ENCODE assay signal across 11 cellular contexts in the genomic region with DNA sequence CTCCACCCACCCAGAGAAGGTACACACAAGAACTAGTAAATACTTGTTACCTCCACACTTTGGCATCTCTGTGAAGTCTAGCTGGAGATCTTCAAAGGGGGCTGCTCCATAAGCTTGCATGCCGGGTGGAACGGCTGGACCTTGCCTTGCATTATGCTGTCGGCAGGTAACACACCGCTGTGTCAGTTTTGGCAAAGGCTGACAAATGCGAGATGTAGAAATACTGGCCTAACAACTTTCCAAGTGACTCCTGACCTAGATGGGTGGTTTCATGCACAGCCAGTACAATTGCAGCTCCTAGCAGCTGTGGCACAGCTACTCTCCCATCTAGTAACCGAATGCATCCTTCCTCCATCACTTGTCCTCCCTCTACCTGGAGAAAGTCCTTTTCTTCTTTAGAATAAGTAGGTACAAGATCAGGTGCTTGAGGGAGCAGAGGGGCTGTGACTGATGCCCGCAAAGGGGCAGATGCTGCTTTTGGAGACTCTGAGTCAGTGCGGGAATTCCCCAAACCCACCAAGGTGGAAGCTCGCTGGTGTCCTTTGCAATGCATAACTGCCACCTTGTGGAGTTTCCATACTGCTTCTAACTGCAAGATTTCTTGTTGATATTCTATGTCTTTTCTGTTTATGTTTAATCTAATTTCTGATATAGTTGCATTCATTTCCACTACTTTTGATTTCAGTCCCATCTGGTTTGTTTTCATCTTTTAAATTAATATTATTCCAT.
DNase-seq lines count a peak whose midpoint lies in the region; ATAC-seq and TF ChIP-seq lines count a peak whose summit lies in the region.
"Had no signal": no experiment of that assay in that cellular context is flagged by ENCODE, and none has a peak within 500 bp of the region (broad histone marks: within the 10 kb centered on the region; RNA-seq: fewer than 3 reads in every experiment).

No MANE protein-coding gene starts in this region.

- H3K4me3 ChIP-seq in upper lobe of right lung: no peak overlapping the region

- H3K36me3 ChIP-seq in upper lobe of right lung: peaks cover 9% of the 10 kb centered on the region

- no peak for ATAC-seq in activated CD8-positive, alpha-beta memory T cell treated with anti-CD3 and anti-CD28 coated beads, Interleukin-2, amount 10 ng/mL, durations not matched to agents 7 days and 5 days
- ATAC-seq in WTC11: no peak
- no peak for ATAC-seq in upper lobe of right lung
- ATAC-seq in HG03457 (IDR thresholded peaks at IDR 0.05; ENCODE audit: unreplicated experiment): no peak

- DNase-seq in activated CD8-positive, alpha-beta memory T cell treated with anti-CD3 and anti-CD28 coated beads for 4 hours (ENCODE audit: low read depth in 2 of 2): peak; percentile 14 to 30
- DNase-seq in activated CD8-positive, alpha-beta memory T cell treated with anti-CD3 and anti-CD28 coated beads, Interleukin-2, amount 10 ng/mL, durations not matched to agents 7 days and 5 days: no peak
- DNase-seq in WTC11 (ENCODE audit: low spot score) (peak; percentile 24), head of caudate nucleus (peak in 31 of 42 donors; percentile 8 to 78 (median 41)), NCI-H1105 (lab: John Stamatoyannopoulos, UW) (no peak), upper lobe of right lung (no peak)
- DNase-seq in stimulated activated CD8-positive, alpha-beta memory T cell treated with anti-CD3 and anti-CD28 coated beads, Interleukin-15, amount 100 ng/mL, for 48 hours (ENCODE audit: low read depth in 2 of 2): peak; percentile 19 to 23
- DNase-seq: amniotic stem cell, Kasumi-1, mammary epithelial cell had no signal

- POLR2A ChIA-PET in WTC11 (lab: Charles Lee): interaction anchor here (0.7 to 1.0 kb wide), 2 partner anchors 11 to 198 kb away, joined by 3 read pairs; no protein-coding TSS in a partner anchor

- TF ChIP-seq CTCF in WTC11 (IDR thresholded peaks at IDR 0.05): no peak
- TF ChIP-seq CTCF in upper lobe of right lung (IDR thresholded peaks at IDR 0.05): no peak

- H3K4me3 Mint-ChIP-seq in activated CD8-positive, alpha-beta memory T cell treated with anti-CD3 and anti-CD28 coated beads, Interleukin-2, amount 10 ng/mL, durations not matched to agents 7 days and 5 days: no peak overlapping the region
- no peak overlapping the region for H3K4me3 Mint-ChIP-seq in WTC11

- no peaks in the 10 kb centered on the region for H3K4me1 ChIP-seq in upper lobe of right lung

- no peaks in the 10 kb centered on the region for H3K4me1 Mint-ChIP-seq in activated CD8-positive, alpha-beta memory T cell treated with anti-CD3 and anti-CD28 coated beads, Interleukin-2, amount 10 ng/mL, durations not matched to agents 7 days and 5 days
- H3K4me1 Mint-ChIP-seq in WTC11: 0 out of 2 replicates have a peak, but pooled peaks cover 5% of the 10 kb centered on the region

- intact Hi-C loops in head of caudate nucleus (cut with DNase I): no loop called here
- intact Hi-C loops in upper lobe of right lung (cut with DNase I): no loop called here

- no peak overlapping the region for H3K27ac ChIP-seq in upper lobe of right lung

- H3K36me3 Mint-ChIP-seq in activated CD8-positive, alpha-beta memory T cell treated with anti-CD3 and anti-CD28 coated beads, Interleukin-2, amount 10 ng/mL, durations not matched to agents 7 days and 5 days: peaks cover 52% of the 10 kb centered on the region
- H3K36me3 Mint-ChIP-seq in WTC11: peaks cover 50% of the 10 kb centered on the region

- peaks cover 6% of the 10 kb centered on the region for H3K9me3 Mint-ChIP-seq in activated CD8-positive, alpha-beta memory T cell treated with anti-CD3 and anti-CD28 coated beads, Interleukin-2, amount 10 ng/mL, durations not matched to agents 7 days and 5 days (ENCODE audit: low read depth)
- peaks cover 43% of the 10 kb centered on the region for H3K9me3 Mint-ChIP-seq in WTC11

- no peaks in the 10 kb centered on the region for H3K27me3 Mint-ChIP-seq in activated CD8-positive, alpha-beta memory T cell treated with anti-CD3 and anti-CD28 coated beads, Interleukin-2, amount 10 ng/mL, durations not matched to agents 7 days and 5 days
- H3K27me3 Mint-ChIP-seq in WTC11 (ENCODE audit: low read depth): peaks cover 9% of the 10 kb centered on the region; the same call in 1 of the 2 replicates

- no peak overlapping the region for H3K27ac Mint-ChIP-seq in activated CD8-positive, alpha-beta memory T cell treated with anti-CD3 and anti-CD28 coated beads, Interleukin-2, amount 10 ng/mL, durations not matched to agents 7 days and 5 days
- H3K27ac Mint-ChIP-seq in WTC11: no peak overlapping the region; the same call in 1 of the 2 replicates

- H3K9me3 ChIP-seq in upper lobe of right lung: peaks cover 32% of the 10 kb centered on the region

- no peaks in the 10 kb centered on the region for H3K27me3 ChIP-seq in upper lobe of right lung

- CTCF ChIA-PET in activated CD8-positive, alpha-beta memory T cell treated with anti-CD3 and anti-CD28 coated beads, Interleukin-2, amount 10 ng/mL, durations not matched to agents 7 days and 5 days (lab: Charles Lee): no interaction called here
- CTCF ChIA-PET in WTC11 (lab: Charles Lee): interaction anchor here (0.8 to 1.7 kb wide), 6 partner anchors 14 to 501 kb away, joined by 3 to 12 read pairs (median 3); no protein-coding TSS in a partner anchor

TF ChIP-seq in WTC11, 78 proteins besides CTCF, POLR2A, EP300 and RAD21:
- no peak for TF ChIP-seq ZNF232 (CRISPR knock-in tag; IDR thresholded peaks at IDR 0.05)
- no peak for TF ChIP-seq TCF7 (CRISPR knock-in tag; IDR thresholded peaks at IDR 0.05; ENCODE audit: low read depth)
- TF ChIP-seq GTF2I (CRISPR knock-in tag; conservative IDR thresholded peaks at IDR 0.05): no peak
- TF ChIP-seq ZNF423 (CRISPR knock-in tag; IDR thresholded peaks at IDR 0.05): no peak
- TF ChIP-seq AFF4 (CRISPR knock-in tag; IDR thresholded peaks at IDR 0.05; ENCODE audit: borderline replicate concordance): no peak
- TF ChIP-seq FOXK1 (CRISPR knock-in tag; IDR thresholded peaks at IDR 0.05): no peak
- TF ChIP-seq ATF1 (CRISPR knock-in tag; IDR thresholded peaks at IDR 0.05): no peak

Comparison
In these comparisons a context has a peak if more than half of its experiments do, and no peak if none do; other contexts are left out.
1. DNase-seq: peak in activated CD8-positive, alpha-beta memory T cell treated with anti-CD3 and anti-CD28 coated beads for 4 hours (2 of 2), WTC11 (single experiment), head of caudate nucleus (31 of 42) and stimulated activated CD8-positive, alpha-beta memory T cell treated with anti-CD3 and anti-CD28 coated beads, Interleukin-15, amount 100 ng/mL, for 48 hours (2 of 2); none in activated CD8-positive, alpha-beta memory T cell treated with anti-CD3 and anti-CD28 coated beads, Interleukin-2, amount 10 ng/mL, durations not matched to agents 7 days and 5 days (single experiment), NCI-H1105 (single experiment) and upper lobe of right lung (single experiment).